Comparison of ENCODE assay signal across 24 cellular contexts in genomic region chr18:78390348-78390929, GRCh38.
"Had no signal": no experiment of that assay in that cellular context is flagged by ENCODE, and none has a peak within 500 bp of the region (broad histone marks: within the 10 kb centered on the region; RNA-seq: fewer than 3 reads in every experiment).

No MANE protein-coding gene starts in this region.

- H3K36me3 Mint-ChIP-seq: stimulated activated memory B cell treated with anti-CD40 and anti-IgM and Interleukin-4, amounts not matched to agents 10 μg/mL and 1 μg/mL and 100 μg/mL, for 72 hours had no signal

- H3K4me3 Mint-ChIP-seq: naive B cell; nephron; stimulated activated memory B cell treated with anti-CD40 and anti-IgM and Interleukin-4, amounts not matched to agents 10 μg/mL and 1 μg/mL and 100 μg/mL, for 72 hours; stimulated activated naive CD8-positive, alpha-beta T cell treated with anti-CD3 and anti-CD28 coated beads, Interleukin-15, Interleukin-2, amounts not matched to agents 100 ng/mL and 50 ng/mL, for 24 hours had no signal

- H3K27me3 Mint-ChIP-seq: naive B cell; stimulated activated memory B cell treated with anti-CD40 and anti-IgM and Interleukin-4, amounts not matched to agents 10 μg/mL and 1 μg/mL and 100 μg/mL, for 72 hours; stimulated activated naive CD8-positive, alpha-beta T cell treated with anti-CD3 and anti-CD28 coated beads, Interleukin-15, Interleukin-2, amounts not matched to agents 100 ng/mL and 50 ng/mL, for 24 hours had no signal

- H3K27me3 ChIP-seq: neutrophil, right lobe of liver, spleen, tibial nerve had no signal

- FAIRE-seq: endometrium had no signal

- H3K9me3 ChIP-seq: gastrocnemius medialis, neutrophil had no signal

- H3K4me3 ChIP-seq: coronary artery, dorsolateral prefrontal cortex, esophagus muscularis mucosa, gastrocnemius medialis, psoas muscle, right lobe of liver, tibial nerve had no signal

- H3K27ac Mint-ChIP-seq: naive B cell; nephron; stimulated activated memory B cell treated with anti-CD40 and anti-IgM and Interleukin-4, amounts not matched to agents 10 μg/mL and 1 μg/mL and 100 μg/mL, for 72 hours; stimulated activated naive CD8-positive, alpha-beta T cell treated with anti-CD3 and anti-CD28 coated beads, Interleukin-15, Interleukin-2, amounts not matched to agents 100 ng/mL and 50 ng/mL, for 24 hours had no signal

- ATAC-seq: gastrocnemius medialis, left colon, psoas muscle had no signal

- H3K4me1 Mint-ChIP-seq: naive B cell; nephron; stimulated activated memory B cell treated with anti-CD40 and anti-IgM and Interleukin-4, amounts not matched to agents 10 μg/mL and 1 μg/mL and 100 μg/mL, for 72 hours had no signal

- H3K4me1 ChIP-seq: esophagus muscularis mucosa, gastrocnemius medialis, psoas muscle, right lobe of liver, tibial nerve had no signal

- DNase-seq: dorsolateral prefrontal cortex; effector memory CD4-positive, alpha-beta T cell; gastrocnemius medialis; glutamatergic neuron; islet precursor cell; left colon; mesendoderm; naive B cell; psoas muscle; retina; right lobe of liver; spleen; stimulated activated CD4-positive, alpha-beta T cell treated with anti-CD3 and anti-CD28 coated beads, Interleukin-15, amount 100 ng/mL, for 24 hours; stimulated activated CD4-positive, alpha-beta T cell treated with anti-CD3 and anti-CD28 coated beads, Interleukin-1b, Interleukin-23, amount 100 ng/mL, for 48 hours; stimulated activated CD4-positive, alpha-beta T cell treated with anti-CD3 and anti-CD28 coated beads, Interleukin-4, amount 100 ng/mL, for 24 hours had no signal

- H3K27ac ChIP-seq: coronary artery, dorsolateral prefrontal cortex, epithelial cell of prostate, esophagus muscularis mucosa, gastrocnemius medialis, neutrophil, psoas muscle, right lobe of liver, tibial nerve had no signal

- H3K36me3 ChIP-seq: esophagus muscularis mucosa, gastrocnemius medialis, neutrophil, right lobe of liver, spleen, tibial nerve had no signal
